ENCODE assay signal across 8 cellular contexts in genomic region chr12:121295746-121296617, GRCh38. TPM values are rescaled to one million over a fixed set of nuclear protein-coding genes. Genes with fewer than 3 reads are reported as not detected.
A peak's percentile ranks its signal among the peaks of the same experiment; 100 is the strongest.
DNase-seq lines count a peak whose midpoint lies in the region; ATAC-seq, FAIRE-seq and TF ChIP-seq lines count a peak whose summit lies in the region.

No MANE protein-coding gene starts in this region.

- peak overlapping the region; percentile 67 to 92 for H3K9ac ChIP-seq in kidney (ENCODE audit: low read length in 2 of 2)

- peak in 1 of 3 donors; percentile 12 for TF ChIP-seq POLR2A in body of pancreas (IDR thresholded peaks at IDR 0.05)

- TF ChIP-seq CTCF in body of pancreas (IDR thresholded peaks at IDR 0.05) (peak in 1 of 7 experiments; percentile 2), kidney (IDR thresholded peaks at IDR 0.05; ENCODE audit: borderline replicate concordance, extremely low read depth, insufficient read depth) (no peak)

- H3K27ac ChIP-seq in body of pancreas = peak overlapping the region in 3 of 4 donors; percentile 81 to 90 (median 82)
- H3K27ac ChIP-seq in kidney (ENCODE audit: low read depth in 2 of 2, low read length in 2 of 2) = peak overlapping the region; percentile 60 to 63

- H3K36me3 ChIP-seq in body of pancreas (replicated peaks in 1 of 2; ENCODE audit: insufficient read depth in 1 of 2, low read depth in 2 of 2) (no peaks in the 10 kb centered on the region), kidney (ENCODE audit: control insufficient read depth in 1 of 2, insufficient read depth in 2 of 2, low read length in 2 of 2) (peaks cover 0 to 2% of the 10 kb centered on the region in 2 donors)

- H3K4me1 ChIP-seq in body of pancreas (peaks cover 29% of the 10 kb centered on the region), kidney (ENCODE audit: control insufficient read depth in 1 of 2, insufficient read depth in 1 of 2, low read depth in 1 of 2, low read length in 2 of 2) (peaks cover 0 to 13% of the 10 kb centered on the region in 2 donors)

- no peaks in the 10 kb centered on the region for H3K9me3 ChIP-seq in body of pancreas
- no peaks in the 10 kb centered on the region for H3K9me3 ChIP-seq in kidney (ENCODE audit: control insufficient read depth in 1 of 2, low read length in 2 of 2)

- DNase-seq in activated gamma-delta T cell treated with Interleukin-2 at 50 U/mL for 16 hours (peak; percentile 11), activated gamma-delta T cell (lab: John Stamatoyannopoulos, UW) (no peak), body of pancreas (peak; percentile 24 to 48 (median 39)), kidney (peak; percentile 86), NCI-H2227 treated with DMSO at 0.1 percent for 48 hours (lab: John Stamatoyannopoulos, UW) (no peak)
- DNase-seq in stimulated activated CD8-positive, alpha-beta memory T cell treated with anti-CD3 and anti-CD28 coated beads, Interleukin-15, amount 100 ng/mL, for 4 hours (ENCODE audit: low read depth in 2 of 2) = peak; percentile 24 to 51

- ATAC-seq in HG02884 (IDR thresholded peaks at IDR 0.05; ENCODE audit: unreplicated experiment) (peak; percentile 20), body of pancreas (peak; percentile 26)

- 1% methylated on average over 37 of the region's 55 CpGs; no CpG with 5 or more reads in 1 of the 2 donors for WGBS in body of pancreas, 2 donors

- no peaks in the 10 kb centered on the region for H3K27me3 ChIP-seq in body of pancreas

- FAIRE-seq in kidney (lab: Jason Lieb, UNC) = no peak

- intact Hi-C loops in body of pancreas (cut with DNase I) = no loop called here
- intact Hi-C loops in kidney (cut with DNase I) = no loop called here

- peak overlapping the region; percentile 83 to 97 for H3K4me3 ChIP-seq in body of pancreas
- H3K4me3 ChIP-seq in kidney (ENCODE audit: low read length in 2 of 2) = peak overlapping the region; percentile 76 to 77

TF ChIP-seq in PFSK-1, 5 proteins besides CTCF, POLR2A, EP300 and RAD21:
- TF ChIP-seq FOXP2 (optimal IDR thresholded peaks at IDR 0.05; ENCODE audit: borderline replicate concordance, extremely low read depth, extremely low read length, insufficient read depth) = no peak
- 0 out of 2 replicates have a peak, but pooled peaks have one; percentile 41 for TF ChIP-seq SIN3A (IDR thresholded peaks at IDR 0.05; ENCODE audit: borderline replicate concordance, insufficient read depth, low read length)

RNA-seq across cellular contexts. Expression of gene CAMKK2, which starts 0.5 kb away (rescaled TPM):
- 24.8 TPM for polyA plus RNA-seq in PFSK-1 (2012; ENCODE audit: insufficient read length, low read depth)
- total RNA-seq in body of pancreas (10 to 100 TPM; 17.4 to 70.5 TPM), kidney (35.6 TPM)
- polyA plus RNA-seq in kidney (ENCODE audit: insufficient read depth, low read depth, low replicate concordance) = 16.3 TPM

RNA-seq across cellular contexts. Expression of gene ANAPC5, which starts 56.2 kb away (rescaled TPM):
- polyA plus RNA-seq in PFSK-1 (2012; ENCODE audit: insufficient read length, low read depth) = 85.3 TPM
- 100 to 1,000 TPM; 111 to 135 TPM for total RNA-seq in body of pancreas
- total RNA-seq in kidney = 84.3 TPM
- 85.1 TPM for polyA plus RNA-seq in kidney (ENCODE audit: insufficient read depth, low read depth, low replicate concordance)

Comparison
In these comparisons a context has a peak if more than half of its experiments do, and no peak if none do; other contexts are left out.
1. DNase-seq: peak in activated gamma-delta T cell treated with Interleukin-2 at 50 U/mL for 16 hours (single experiment), body of pancreas (4 of 4), kidney (single experiment) and stimulated activated CD8-positive, alpha-beta memory T cell treated with anti-CD3 and anti-CD28 coated beads, Interleukin-15, amount 100 ng/mL, for 4 hours (2 of 2); none in activated gamma-delta T cell (single experiment) and NCI-H2227 treated with DMSO at 0.1 percent for 48 hours (single experiment).